8 cellular contexts compared by ENCODE assay signal in genomic region chr3:18424862-18425640, GRCh38. TPM values are rescaled to one million over a fixed set of nuclear protein-coding genes. Genes with fewer than 3 reads are reported as not detected.
DNase-seq lines count a peak whose midpoint lies in the region; ATAC-seq, FAIRE-seq and TF ChIP-seq lines count a peak whose summit lies in the region.

Gene SATB1, minus strand, starts transcription at chr3:18425339. Its CDS starts 4,372 bp downstream, at chr3:18420967.

- TF ChIP-seq CTCF in DND-41 (IDR thresholded peaks at IDR 0.05; ENCODE audit: borderline replicate concordance, extremely low read depth, low read length, poor library complexity, severe bottlenecking) = no peak
- TF ChIP-seq CTCF in GM12878 (IDR thresholded peaks at IDR 0.05 in 2 of 3, conservative IDR thresholded peaks at IDR 0.05 in 1 of 3; ENCODE audit: control insufficient read depth in 2 of 3, extremely low read depth in 1 of 3, insufficient read depth in 1 of 3, low read depth in 3 of 3, low read length in 3 of 3) = no peak
- TF ChIP-seq CTCF in retinal pigment epithelial cell (conservative IDR thresholded peaks at IDR 0.05; ENCODE audit: low read depth, low read length) = no peak

- H3K9ac ChIP-seq in DND-41 (ENCODE audit: low read depth, low read length) (peak within 1 kb of the TSS; percentile 92), GM12878 (ENCODE audit: control insufficient read depth, insufficient read depth, low read length) (no peak within 1 kb of the TSS; the same call in 1 of the 2 replicates)

- H3K27me3 ChIP-seq in DND-41 (ENCODE audit: insufficient read depth, low read length, poor library complexity) (no peaks in the 10 kb centered on the region), GM12878 (replicated peaks in 1 of 2; ENCODE audit: control insufficient read depth in 2 of 2, insufficient read depth in 2 of 2, low read length in 1 of 2) (peaks cover 7 to 20% of the 10 kb centered on the region in 2 experiments)

- RAD21 ChIA-PET in GM12878 (lab: Charles Lee; ENCODE audit: unreplicated experiment) = no interaction called here

- no TSS peak for BruUV-seq in GM12878 (replicated peaks; lab: Mats Ljungman, UMichigan)

- peak within 1 kb of the TSS; percentile 76 to 90 for H3K4me3 ChIP-seq in DND-41 (ENCODE audit: low read depth in 1 of 2, low read length in 2 of 2)
- peak within 1 kb of the TSS; percentile 76 for H3K4me3 ChIP-seq in GM12878
- H3K4me3 ChIP-seq in retinal pigment epithelial cell (ENCODE audit: low read length) = peak within 1 kb of the TSS; percentile 81

- TF ChIP-seq POLR2A in GM12878 (IDR thresholded peaks at IDR 0.05; ENCODE audit: low read depth, low read length) = no peak

- CTCF ChIA-PET in GM12878 (lab: Yijun Ruan, JAX) = no interaction called here

- ATAC-seq in DND-41 (ENCODE audit: insufficient read depth, low read depth) (peak; percentile 45), GM21737 (IDR thresholded peaks at IDR 0.05; ENCODE audit: unreplicated experiment) (peak; percentile 46), GM12878 (peak; percentile 75)

- DNase-seq in DND-41 = peak; percentile 84
- DNase-seq in LoVo (ENCODE audit: low spot score) = peak; percentile 44
- DNase-seq in T-helper 22 cell (ENCODE audit: low read depth) = peak; percentile 42
- no peak for DNase-seq in GM12878 (ENCODE audit: low read depth, low spot score)
- peak in 49 of 51 donors; percentile 27 to 89 (median 70) for DNase-seq in hypothalamus (lab: John Stamatoyannopoulos, UW)
- no peak for DNase-seq in retinal pigment epithelial cell (ENCODE audit: low read depth)
- DNase-seq in NCI-H446 treated with DMSO at 0.1 percent for 48 hours (lab: John Stamatoyannopoulos, UW) = no peak

- H3K4me2 ChIP-seq in DND-41 (ENCODE audit: insufficient read depth, low read length) (peak within 1 kb of the TSS; percentile 86), GM12878 (ENCODE audit: control insufficient read depth, insufficient read depth) (peak within 1 kb of the TSS; percentile 97)

- peak within 1 kb of the TSS; percentile 90 for H3K27ac ChIP-seq in DND-41 (ENCODE audit: low read length)
- no peak within 1 kb of the TSS for H3K27ac ChIP-seq in GM12878 (ENCODE audit: control insufficient read depth, insufficient read depth)

- H4K20me1 ChIP-seq in DND-41 (ENCODE audit: insufficient read depth, low read length) (peaks cover 6% of the 10 kb centered on the region; the same call in 1 of the 2 replicates), GM12878 (ENCODE audit: control insufficient read depth, insufficient read depth) (no peaks in the 10 kb centered on the region)

- H3K79me2 ChIP-seq in DND-41 (ENCODE audit: insufficient read depth, low read length) (peaks cover 57% of the 10 kb centered on the region), GM12878 (ENCODE audit: control insufficient read depth, insufficient read depth, low read length) (no peaks in the 10 kb centered on the region)

- TF ChIP-seq RAD21 in GM12878 (IDR thresholded peaks at IDR 0.05; ENCODE audit: insufficient read depth, low read depth, low read length) = no peak

- FAIRE-seq in GM12878 (lab: Jason Lieb, UNC) = no peak

- in situ Hi-C loops in GM12878 (cut with MboI) = no loop called here

- no peaks in the 10 kb centered on the region for H3K9me3 ChIP-seq in DND-41 (ENCODE audit: insufficient read depth, low read length, severe bottlenecking)
- H3K9me3 ChIP-seq in GM12878 (replicated peaks; ENCODE audit: control insufficient read depth, insufficient read depth, low read length) = no peaks in the 10 kb centered on the region

- under 1% methylated on average over 28 of the region's 82 CpGs for WGBS in GM12878 (ENCODE audit: insufficient coverage, insufficient replicate concordance, low lambda C conversion rate, missing lambda C conversion rate)

- intact Hi-C loops in GM12878 (cut with micrococcal nuclease; ENCODE audit: unreplicated experiment) = loop anchor here (10.0 kb wide), 1 partner anchor 320 kb away; no protein-coding TSS in a partner anchor

- H3K4me1 ChIP-seq in DND-41 (ENCODE audit: insufficient read depth, low read length) (peaks cover 45% of the 10 kb centered on the region), GM12878 (ENCODE audit: control insufficient read depth, insufficient read depth, low read length) (peaks cover 9% of the 10 kb centered on the region; the same call in 1 of the 2 replicates)

- POLR2A ChIA-PET in GM12878 (lab: Charles Lee) = no interaction called here

- H3K36me3 ChIP-seq in DND-41 (ENCODE audit: insufficient read depth, low read length) (peaks cover 10% of the 10 kb centered on the region), GM12878 (ENCODE audit: control insufficient read depth in 2 of 2, insufficient read depth in 2 of 2, low read length in 1 of 2) (no peaks in the 10 kb centered on the region)

- SMC1A ChIA-PET in GM12878 (lab: Charles Lee; ENCODE audit: uncharacterized antibody, unreplicated experiment) = no interaction called here

- TF ChIP-seq EP300 in GM12878 (IDR thresholded peaks at IDR 0.05; ENCODE audit: borderline replicate concordance in 1 of 2, control insufficient read depth in 1 of 2, low read depth in 2 of 2, low read length in 2 of 2) = no peak

- H2AFZ ChIP-seq in DND-41 (ENCODE audit: low read depth, low read length) = peak within 1 kb of the TSS; percentile 78
- H2AFZ ChIP-seq in GM12878 (ENCODE audit: control insufficient read depth, low read depth, low read length) = peak within 1 kb of the TSS; percentile 41

TF ChIP-seq in GM12878, 131 proteins besides CTCF, POLR2A, EP300 and RAD21 (continues in another document):
- no peak for TF ChIP-seq SUPT20H (IDR thresholded peaks at IDR 0.05; ENCODE audit: borderline replicate concordance, control insufficient read depth, low read depth, low read length)
- no peak for TF ChIP-seq BMI1 (IDR thresholded peaks at IDR 0.05; ENCODE audit: borderline replicate concordance)
- TF ChIP-seq TCF7 (IDR thresholded peaks at IDR 0.05; ENCODE audit: borderline replicate concordance) = no peak
- TF ChIP-seq CREM (IDR thresholded peaks at IDR 0.05; ENCODE audit: low read depth) = no peak
- TF ChIP-seq LARP7 (IDR thresholded peaks at IDR 0.05) = 0 out of 2 replicates have a peak, but pooled peaks have one; percentile 50
- no peak for TF ChIP-seq FOXM1 (IDR thresholded peaks at IDR 0.05; ENCODE audit: low read depth, low read length)
- TF ChIP-seq DPF2 (IDR thresholded peaks at IDR 0.05) = 0 out of 2 replicates have a peak, but pooled peaks have one; percentile 35
- TF ChIP-seq SREBF2 (IDR thresholded peaks at IDR 0.05; ENCODE audit: low read length) = no peak
- peak; percentile 44; the same call in 1 of the 2 replicates for TF ChIP-seq GATAD2B (conservative IDR thresholded peaks at IDR 0.05; ENCODE audit: low read depth)
- no peak for TF ChIP-seq PAX8 (IDR thresholded peaks at IDR 0.05)
- no peak for TF ChIP-seq E2F8 (IDR thresholded peaks at IDR 0.05; ENCODE audit: low read depth, partially characterized antibody)
- TF ChIP-seq SMARCA5 (IDR thresholded peaks at IDR 0.05) = no peak
- TF ChIP-seq SUZ12 (IDR thresholded peaks at IDR 0.05; ENCODE audit: unreplicated experiment) = peak; percentile 98

RNA-seq across cellular contexts. Expression of gene SATB1, which starts in this region (rescaled TPM):
- total RNA-seq in GM12878 (2013; cell fraction: nucleolus; rRNA removed) = 2.7 and 5.5 TPM in 2 replicates
- total RNA-seq in GM12878 (2014; rRNA removed) (not detected in 2 replicates), GM12878 (2014; rRNA removed; fragmentation: Illumina TruSeq; extraction: Trizol) (0.04 and 0.18 TPM in 2 replicates), GM12878 (2021) (0.37 and 0.72 TPM in 2 replicates)
- 0.41 TPM for polyA plus RNA-seq in GM12878 (2011; ENCODE audit: low read depth)
- polyA plus RNA-seq in GM12878 (2011; rRNA removed) (0.29 and 0.33 TPM in 2 replicates), GM12878 (2014; fragmentation: Illumina TruSeq; extraction: Trizol) (0.10 TPM in 1 of 2 replicates, not detected in the other), GM12878 (2014; fragmentation: Nextera tagmentation; extraction: Ambion mirVana) (under 1 TPM in 1 of 2 experiments, not detected in 1; 0.02 TPM), GM12878 (2014; rRNA removed) (0.66 TPM in 1 of 2 replicates, not detected in the other), GM12878 (2016; fragmentation: Nextera tagmentation; extraction: Ambion mirVana) (under 1 TPM in 1 of 2 experiments, not detected in 1; 0.01 TPM)
- 0.22 and 0.33 TPM in 2 replicates for polyA plus RNA-seq in GM12878 (2011; cell fraction: cytosol; rRNA removed)
- 0.53 and 1.0 TPM in 2 replicates for polyA plus RNA-seq in GM12878 (2011; cell fraction: nucleus; rRNA removed)
- 0.10 and 0.11 TPM in 2 replicates for polyA plus RNA-seq in GM12878 (2012)
- 0.44 and 1.1 TPM in 2 replicates for polyA minus RNA-seq in GM12878 (2011; rRNA and poly(A)+ RNA removed)
- polyA minus RNA-seq in GM12878 (2011; cell fraction: cytosol; rRNA and poly(A)+ RNA removed) = not detected in 2 replicates
- 0.48 and 1.1 TPM in 2 replicates for polyA minus RNA-seq in GM12878 (2011; cell fraction: nucleus; rRNA and poly(A)+ RNA removed)

Comparison
In these comparisons a context has a peak if more than half of its experiments do, and no peak if none do; other contexts are left out.
1. DNase-seq: peak in DND-41 (single experiment), LoVo (single experiment), T-helper 22 cell (single experiment) and hypothalamus (49 of 51); none in GM12878 (single experiment), retinal pigment epithelial cell (single experiment) and NCI-H446 treated with DMSO at 0.1 percent for 48 hours (single experiment).
2. Peak in every context shown above with its lines, with median percentiles within 50 percentile points of each other: ATAC-seq and H3K4me3 ChIP-seq.